Comparison of ENCODE assay signal across 1 cellular context in the genomic region with DNA sequence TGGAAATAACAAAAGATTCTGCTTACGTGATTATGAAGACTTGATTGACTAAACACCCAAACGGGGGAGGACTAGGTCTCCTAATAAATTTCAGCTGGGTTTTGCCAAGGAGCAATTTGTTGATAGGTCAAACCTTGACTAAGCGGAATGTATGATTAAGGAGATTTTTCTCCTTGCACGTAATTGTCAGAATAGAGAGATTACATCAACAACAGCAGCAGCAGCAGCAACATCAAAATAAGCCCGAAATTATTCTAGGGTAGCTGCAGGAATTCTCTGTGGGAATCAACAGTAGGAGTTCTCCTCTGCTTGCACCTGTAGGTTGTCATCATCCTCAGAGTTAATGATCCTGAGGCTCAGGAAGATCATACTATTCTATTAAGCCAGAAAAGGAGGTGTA.
TF ChIP-seq lines count a peak whose summit lies in the region.

No MANE protein-coding gene starts in this region.

TF ChIP-seq in endothelial cell of umbilical vein, 7 proteins besides CTCF, POLR2A, EP300 and RAD21 (continued from another document):
- TF ChIP-seq JUN (IDR thresholded peaks at IDR 0.05; ENCODE audit: borderline replicate concordance, insufficient read depth, insufficient read length, low read depth): peak; percentile 45
